In the genomic region with DNA sequence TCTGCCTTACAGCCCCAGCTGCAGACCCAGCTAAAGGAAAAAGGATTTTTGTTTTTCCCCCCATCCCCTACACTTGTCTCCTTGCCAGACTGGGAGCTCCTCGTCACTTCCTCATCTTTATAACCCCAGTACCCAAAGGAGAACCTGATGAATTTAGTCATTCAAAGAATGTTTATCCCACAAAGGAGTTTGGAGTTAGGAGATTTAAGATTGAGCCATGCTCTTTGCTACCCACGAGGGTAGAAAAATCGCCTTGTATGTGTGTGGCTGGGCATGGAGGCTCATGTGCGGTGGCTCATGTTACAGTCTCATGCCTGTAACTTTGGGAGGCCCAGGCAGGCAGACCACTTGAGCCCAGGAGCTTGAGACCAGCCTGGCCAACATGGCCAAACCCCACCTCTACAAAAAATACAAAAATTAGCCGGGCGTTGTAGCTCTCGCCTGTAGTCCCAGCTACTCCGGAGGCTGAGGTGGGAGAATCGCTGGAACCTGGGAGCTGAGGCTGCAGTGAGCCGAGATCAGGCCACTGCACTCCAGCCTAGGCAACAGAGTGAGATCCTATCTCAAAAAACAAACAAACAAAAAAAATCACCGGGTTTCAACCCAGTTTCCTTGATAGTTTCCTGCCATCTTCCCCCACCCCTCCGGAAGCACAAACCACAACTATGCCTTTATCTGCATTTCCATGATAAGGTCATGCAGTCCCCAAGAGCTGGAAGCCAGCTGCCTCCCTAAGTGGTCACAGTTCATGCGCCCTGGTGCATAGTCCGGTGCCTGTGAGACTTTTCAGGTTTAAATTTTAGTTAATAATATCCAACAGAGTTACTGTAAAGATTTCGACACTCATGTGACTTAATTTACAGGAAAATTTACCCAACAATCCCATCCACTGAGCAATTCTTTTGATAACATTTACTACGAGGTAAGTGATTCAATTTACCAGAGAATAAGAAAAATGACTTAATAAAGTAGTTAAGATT, we compare ENCODE assay signal across 8 cellular contexts. TPM values are rescaled to one million over a fixed set of nuclear protein-coding genes. Genes with fewer than 3 reads are reported as not detected.
A peak's percentile ranks its signal among the peaks of the same experiment; 100 is the strongest.
DNase-seq lines count a peak whose midpoint lies in the region; ATAC-seq and TF ChIP-seq lines count a peak whose summit lies in the region.

No MANE protein-coding gene starts in this region.

- H3K27ac Mint-ChIP-seq in activated naive CD4-positive, alpha-beta T cell treated with anti-CD3 and anti-CD28 coated beads, Interleukin-2, amount 50 U/mL, for 24 hours, result peak overlapping the region; percentile 100

- peak; percentile 64 for DNase-seq in ELF-1 (ENCODE audit: low read depth, low spot score)
- DNase-seq in MV-4-11 (lab: John Stamatoyannopoulos, UW), result peak; percentile 47
- DNase-seq in islet precursor cell, result peak; percentile 66
- no peak for DNase-seq in tibial nerve (ENCODE audit: low spot score in 2 of 2)
- no peak for DNase-seq in SHP77 treated with DMSO at 0.1 percent for 48 hours (lab: John Stamatoyannopoulos, UW)
- DNase-seq in COLO829 (ENCODE audit: low spot score), result no peak

- H3K36me3 Mint-ChIP-seq in activated naive CD4-positive, alpha-beta T cell treated with anti-CD3 and anti-CD28 coated beads, Interleukin-2, amount 50 U/mL, for 24 hours, result no peaks in the 10 kb centered on the region

- no peaks in the 10 kb centered on the region for H3K9me3 ChIP-seq in tibial nerve

- no peaks in the 10 kb centered on the region for H3K9me3 Mint-ChIP-seq in activated naive CD4-positive, alpha-beta T cell treated with anti-CD3 and anti-CD28 coated beads, Interleukin-2, amount 50 U/mL, for 24 hours

- TF ChIP-seq EP300 in tibial nerve (IDR thresholded peaks at IDR 0.05), result no peak

- ATAC-seq in HG02571 (IDR thresholded peaks at IDR 0.05; ENCODE audit: unreplicated experiment), result no peak

- no peaks in the 10 kb centered on the region for H3K27me3 ChIP-seq in tibial nerve

- peaks cover 0 to 7% (median 0%) of the 10 kb centered on the region in 3 donors for H3K36me3 ChIP-seq in tibial nerve

- no peak for TF ChIP-seq CTCF in tibial nerve (IDR thresholded peaks at IDR 0.05)

- peak overlapping the region in 1 of 4 donors; percentile 66 for H3K4me3 ChIP-seq in tibial nerve

- peaks cover 0 to 31% (median 17%) of the 10 kb centered on the region in 4 donors for H3K4me1 ChIP-seq in tibial nerve

- peak overlapping the region in 3 of 4 donors; percentile 94 to 98 (median 98) for H3K27ac ChIP-seq in tibial nerve

- WGBS in tibial nerve, 2 donors, result 58 to 60% methylated on average over 16 of the region's 16 CpGs

- H3K4me1 Mint-ChIP-seq in activated naive CD4-positive, alpha-beta T cell treated with anti-CD3 and anti-CD28 coated beads, Interleukin-2, amount 50 U/mL, for 24 hours, result peaks cover 40% of the 10 kb centered on the region

- H3K27me3 Mint-ChIP-seq in activated naive CD4-positive, alpha-beta T cell treated with anti-CD3 and anti-CD28 coated beads, Interleukin-2, amount 50 U/mL, for 24 hours, result no peaks in the 10 kb centered on the region

- peak overlapping the region; percentile 97 for H3K4me3 Mint-ChIP-seq in activated naive CD4-positive, alpha-beta T cell treated with anti-CD3 and anti-CD28 coated beads, Interleukin-2, amount 50 U/mL, for 24 hours

- TF ChIP-seq POLR2A in tibial nerve (IDR thresholded peaks at IDR 0.05), result no peak

RNA-seq across cellular contexts. Expression of a gene that starts 1.5 kb away (rescaled TPM):
- 10 to 100 TPM; 30.3 to 44.1 (median 33.3) TPM for total RNA-seq in tibial nerve

RNA-seq across cellular contexts. Expression of a gene that starts 7.1 kb away (rescaled TPM):
- 10 to 100 TPM; 17.7 to 29.4 (median 23.5) TPM for total RNA-seq in tibial nerve

RNA-seq across cellular contexts. Expression of a gene that starts 59.2 kb away (rescaled TPM):
- 10 to 100 TPM; 15.5 to 41.1 (median 24.0) TPM for total RNA-seq in tibial nerve

Comparison
In these comparisons a context has a peak if more than half of its experiments do, and no peak if none do; other contexts are left out.
1. DNase-seq: peak in ELF-1 (single experiment), MV-4-11 (single experiment) and islet precursor cell (single experiment); none in tibial nerve (0 of 2), SHP77 treated with DMSO at 0.1 percent for 48 hours (single experiment) and COLO829 (single experiment).